In the genomic region with DNA sequence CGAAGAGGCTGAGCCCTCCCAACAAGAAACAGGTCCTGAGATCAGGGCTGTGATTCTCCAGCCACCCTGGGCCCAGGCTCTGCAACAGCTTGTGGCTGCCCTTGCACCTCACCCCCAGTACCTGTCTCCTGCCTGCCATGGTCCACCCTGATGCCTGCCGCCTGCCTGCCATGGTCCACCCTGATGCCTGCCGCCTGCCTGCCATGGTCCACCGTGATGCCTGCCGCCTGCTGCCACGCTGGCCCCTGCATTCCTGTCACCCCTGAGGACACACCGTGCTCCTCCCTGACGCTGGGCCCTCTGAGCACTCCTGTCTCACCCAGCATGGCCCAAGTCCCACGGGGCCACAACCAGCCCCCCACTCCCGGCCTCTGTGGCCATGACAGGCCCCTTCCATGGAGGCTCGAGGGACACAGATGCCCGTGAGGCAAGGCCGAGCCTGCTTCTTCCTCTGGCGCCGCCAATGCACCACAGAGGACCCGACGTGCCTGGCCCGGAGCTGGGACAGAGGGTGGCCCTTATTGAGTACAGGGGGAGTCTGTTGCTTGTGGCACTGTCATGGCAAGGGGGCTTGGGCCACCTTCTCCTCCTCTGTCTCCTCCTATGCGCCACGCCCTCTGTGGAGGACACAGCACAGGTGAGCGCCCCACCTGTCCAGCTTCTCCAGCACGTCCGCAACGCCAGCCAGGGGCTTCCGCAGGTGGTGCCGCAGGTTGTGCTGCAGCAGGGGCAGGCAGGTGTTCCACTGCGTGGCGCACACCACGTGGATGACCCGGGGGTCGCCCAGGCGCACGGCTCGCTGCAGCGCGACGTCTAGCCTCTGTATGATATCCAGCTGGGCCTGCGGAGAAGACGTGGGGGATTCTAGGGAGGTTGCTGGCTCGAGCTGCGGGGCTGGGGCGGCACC, we compare ENCODE assay signal across 29 cellular contexts. TPM values are rescaled to one million over a fixed set of nuclear protein-coding genes. Genes with fewer than 3 reads are reported as not detected.
"Had no signal": no experiment of that assay in that cellular context is flagged by ENCODE, and none has a peak within 500 bp of the region (broad histone marks: within the 10 kb centered on the region; RNA-seq: fewer than 3 reads in every experiment).

No MANE protein-coding gene starts in this region.

- H3K27me3 Mint-ChIP-seq: activated CD4-positive, alpha-beta memory T cell treated with anti-CD3 and anti-CD28 coated beads for 36 hours; activated CD4-positive, alpha-beta T cell treated with anti-CD3 and anti-CD28 coated beads, Interleukin-2, amount 10 ng/mL, durations not matched to agents 24 days and 14 days; effector memory CD8-positive, alpha-beta T cell had no signal

- H3K36me3 ChIP-seq: brain microvascular endothelial cell, gastroesophageal sphincter, left lung, sigmoid colon, suprapubic skin, tibial artery, upper lobe of right lung had no signal

- H3K27me3 ChIP-seq: brain microvascular endothelial cell, upper lobe of right lung had no signal

- H3K4me1 Mint-ChIP-seq: activated CD4-positive, alpha-beta T cell treated with anti-CD3 and anti-CD28 coated beads, Interleukin-2, amount 10 ng/mL, durations not matched to agents 24 days and 14 days; immature natural killer cell; mesothelial cell of epicardium; stimulated activated memory B cell treated with anti-CD40 and anti-IgM and Interleukin-4, amounts not matched to agents 10 μg/mL and 1 μg/mL and 100 μg/mL, for 72 hours had no signal

- H3K27ac Mint-ChIP-seq: activated CD4-positive, alpha-beta memory T cell treated with anti-CD3 and anti-CD28 coated beads for 36 hours; activated CD4-positive, alpha-beta T cell treated with anti-CD3 and anti-CD28 coated beads, Interleukin-2, amount 10 ng/mL, durations not matched to agents 24 days and 14 days; activated naive CD4-positive, alpha-beta T cell treated with anti-CD3 and anti-CD28 coated beads for 36 hours; activated T-helper 1 cell treated with anti-CD3 and anti-CD28 coated beads, Interleukin-12 subunit alpha, Interleukin-12 subunit beta, Interleukin-2, Interleukin-4 antibody, amounts not matched to agents 30 ng/mL and 10 ng/mL and 1 ng/mL, durations not matched to agents 14 hours and 24 hours and 36 hours; effector memory CD8-positive, alpha-beta T cell; immature natural killer cell; mesothelial cell of epicardium; stimulated activated memory B cell treated with anti-CD40 and anti-IgM and Interleukin-4, amounts not matched to agents 10 μg/mL and 1 μg/mL and 100 μg/mL, for 72 hours had no signal

- H3K27ac ChIP-seq: brain microvascular endothelial cell, gastroesophageal sphincter, left lung, sigmoid colon, suprapubic skin, tibial artery, upper lobe of right lung had no signal

- ATAC-seq: effector memory CD8-positive, alpha-beta T cell; gastroesophageal sphincter; left lung; stimulated activated memory B cell treated with anti-CD40 and anti-IgM and Interleukin-4, amounts not matched to agents 10 μg/mL and 1 μg/mL and 100 μg/mL, for 72 hours; upper lobe of right lung had no signal

- H3K4me1 ChIP-seq: gastroesophageal sphincter, left lung, sigmoid colon, suprapubic skin, tibial artery, upper lobe of right lung had no signal

- H3K9me3 ChIP-seq: gastroesophageal sphincter, left lung, sigmoid colon, suprapubic skin, tibial artery, upper lobe of right lung had no signal

- H3K36me3 Mint-ChIP-seq: activated CD4-positive, alpha-beta memory T cell treated with anti-CD3 and anti-CD28 coated beads for 36 hours; immature natural killer cell; mesothelial cell of epicardium; naive B cell; stimulated activated memory B cell treated with anti-CD40 and anti-IgM and Interleukin-4, amounts not matched to agents 10 μg/mL and 1 μg/mL and 100 μg/mL, for 72 hours had no signal

- H3K4me3 ChIP-seq: gastroesophageal sphincter, left lung, sigmoid colon, suprapubic skin, tibial artery, upper lobe of right lung had no signal

- DNase-seq: activated CD4-positive, alpha-beta memory T cell treated with anti-CD3 and anti-CD28 coated beads for 36 hours; activated CD4-positive, alpha-beta T cell treated with anti-CD3 and anti-CD28 coated beads, Interleukin-2, amount 10 ng/mL, durations not matched to agents 24 days and 14 days; activated CD4-positive, CD25-positive, alpha-beta regulatory T cell treated with anti-CD3 and anti-CD28 coated beads, Interleukin-2, amount 50 U/mL, for 72 hours; activated CD8-positive, alpha-beta memory T cell treated with anti-CD3 and anti-CD28 coated beads, Interleukin-2, amount 50 U/mL, for 4 hours; activated effector memory CD4-positive, alpha-beta T cell treated with anti-CD3 and anti-CD28 coated beads, Interleukin-2, amount 50 U/mL, for 16 hours; activated naive CD4-positive, alpha-beta T cell treated with anti-CD3 and anti-CD28 coated beads for 36 hours; activated T-cell treated with anti-CD3 and anti-CD28 coated beads, Interleukin-2, amount 50 U/mL, for 1 hour; amniotic stem cell; brain microvascular endothelial cell; cortex of kidney; effector memory CD8-positive, alpha-beta T cell; head of caudate nucleus; hypothalamus; immature natural killer cell; naive B cell; sigmoid colon; small intestine; stimulated activated CD4-positive, alpha-beta T cell treated with anti-CD3 and anti-CD28 coated beads, Interleukin-1b, Interleukin-23, amount 100 ng/mL, for 48 hours; stimulated activated CD4-positive, alpha-beta T cell treated with anti-CD3 and anti-CD28 coated beads, Interleukin-4, amount 100 ng/mL, for 4 hours; stimulated activated CD8-positive, alpha-beta memory T cell treated with anti-CD3 and anti-CD28 coated beads, Interleukin-4, amount 100 ng/mL, for 48 hours; tibial artery; upper lobe of right lung had no signal

- H3K4me3 Mint-ChIP-seq: activated CD4-positive, alpha-beta memory T cell treated with anti-CD3 and anti-CD28 coated beads for 36 hours; activated CD4-positive, alpha-beta T cell treated with anti-CD3 and anti-CD28 coated beads, Interleukin-2, amount 10 ng/mL, durations not matched to agents 24 days and 14 days; activated naive CD4-positive, alpha-beta T cell treated with anti-CD3 and anti-CD28 coated beads for 36 hours; activated T-helper 1 cell treated with anti-CD3 and anti-CD28 coated beads, Interleukin-12 subunit alpha, Interleukin-12 subunit beta, Interleukin-2, Interleukin-4 antibody, amounts not matched to agents 30 ng/mL and 10 ng/mL and 1 ng/mL, durations not matched to agents 14 hours and 24 hours and 36 hours; effector memory CD8-positive, alpha-beta T cell; immature natural killer cell; mesothelial cell of epicardium; stimulated activated memory B cell treated with anti-CD40 and anti-IgM and Interleukin-4, amounts not matched to agents 10 μg/mL and 1 μg/mL and 100 μg/mL, for 72 hours had no signal

- H3K9me3 Mint-ChIP-seq: activated CD4-positive, alpha-beta memory T cell treated with anti-CD3 and anti-CD28 coated beads for 36 hours; activated CD4-positive, alpha-beta T cell treated with anti-CD3 and anti-CD28 coated beads, Interleukin-2, amount 10 ng/mL, durations not matched to agents 24 days and 14 days; activated naive CD4-positive, alpha-beta T cell treated with anti-CD3 and anti-CD28 coated beads for 36 hours; activated T-helper 1 cell treated with anti-CD3 and anti-CD28 coated beads, Interleukin-12 subunit alpha, Interleukin-12 subunit beta, Interleukin-2, Interleukin-4 antibody, amounts not matched to agents 30 ng/mL and 10 ng/mL and 1 ng/mL, durations not matched to agents 14 hours and 24 hours and 36 hours; effector memory CD8-positive, alpha-beta T cell; immature natural killer cell; mesothelial cell of epicardium; naive B cell; stimulated activated memory B cell treated with anti-CD40 and anti-IgM and Interleukin-4, amounts not matched to agents 10 μg/mL and 1 μg/mL and 100 μg/mL, for 72 hours had no signal

RNA-seq across cellular contexts. Expression of a gene that starts 18.1 kb away (rescaled TPM):
- total RNA-seq: activated CD4-positive, alpha-beta T cell treated with anti-CD3 and anti-CD28 coated beads, Interleukin-2, amount 10 ng/mL, durations not matched to agents 24 days and 14 days; activated naive CD4-positive, alpha-beta T cell treated with anti-CD3 and anti-CD28 coated beads for 36 hours; activated T-helper 1 cell treated with anti-CD3 and anti-CD28 coated beads, Interleukin-12 subunit alpha, Interleukin-12 subunit beta, Interleukin-2, Interleukin-4 antibody, amounts not matched to agents 30 ng/mL and 10 ng/mL and 1 ng/mL, durations not matched to agents 14 hours and 24 hours and 36 hours; T-helper 1 cell treated with Interleukin-12 subunit alpha and Interleukin-12 subunit beta and Interleukin-4 antibody, amounts not matched to agents 30 ng/mL and 1 ng/mL, for 36 hours had no signal
- polyA plus RNA-seq: immature natural killer cell had no signal
